ENCODE assay signal across 11 cellular contexts in the genomic region with DNA sequence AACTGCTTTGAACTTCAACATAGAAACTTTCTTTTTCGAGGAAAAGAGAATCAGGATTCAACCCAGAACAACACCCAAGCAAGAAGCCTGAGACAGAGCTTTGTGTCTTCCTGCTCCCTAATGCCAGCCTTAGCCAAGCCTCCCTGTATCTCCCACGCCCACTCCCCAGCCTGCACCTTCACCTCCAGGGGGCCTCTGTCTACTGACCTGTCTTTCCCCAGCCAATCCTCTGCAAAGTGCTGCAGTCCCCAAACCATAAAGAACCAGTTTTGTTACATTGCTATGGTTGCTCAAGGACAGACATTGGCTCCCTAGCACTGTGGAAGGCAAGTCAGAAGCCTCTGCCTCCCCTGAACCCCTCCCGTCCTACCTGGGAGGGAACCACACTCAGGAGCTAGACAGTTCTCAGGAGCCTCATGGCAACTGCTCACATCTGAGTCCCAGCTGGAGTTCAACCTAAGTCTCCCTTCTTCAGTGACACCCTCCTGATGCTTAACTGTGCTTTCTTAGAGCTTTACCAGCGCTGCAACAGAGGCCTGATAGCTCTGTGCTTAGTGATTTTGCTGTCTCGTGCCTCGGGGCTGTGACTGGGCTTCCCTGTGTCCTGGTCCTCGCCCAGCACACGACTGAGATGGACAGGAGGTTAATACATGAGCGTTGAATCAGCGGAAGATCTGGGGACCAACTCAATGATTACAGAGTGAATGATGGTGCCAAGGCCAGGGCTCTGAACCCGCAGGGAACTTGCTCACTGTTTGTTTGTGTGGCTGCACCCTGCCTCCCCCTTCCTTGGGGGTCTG.
DNase-seq lines count a peak whose midpoint lies in the region; TF ChIP-seq lines count a peak whose summit lies in the region.
"Had no signal": no experiment of that assay in that cellular context is flagged by ENCODE, and none has a peak within 500 bp of the region (broad histone marks: within the 10 kb centered on the region; RNA-seq: fewer than 3 reads in every experiment).

No MANE protein-coding gene starts in this region.

- H3K4me3 Mint-ChIP-seq in IgD-negative memory B cell (no peak overlapping the region), neural progenitor cell (no peak overlapping the region)
- H3K4me3 Mint-ChIP-seq in activated T-helper 2 cell treated with anti-CD3 and anti-CD28 coated beads, Interferon-gamma antibody, Interleukin-2, Interleukin-4, amounts not matched to agents 10 μg/mL and 5 μg/mL and 100 μg/mL, durations not matched to agents 14 hours and 24 hours and 36 hours (ENCODE audit: low read depth) = no peak overlapping the region

- no peak overlapping the region for H3K9ac ChIP-seq in neural progenitor cell

- H3K4me1 ChIP-seq in neural progenitor cell = peaks cover 7% of the 10 kb centered on the region

- H3K9me3 Mint-ChIP-seq in IgD-negative memory B cell (no peaks in the 10 kb centered on the region), neural progenitor cell (no peaks in the 10 kb centered on the region)
- no peaks in the 10 kb centered on the region for H3K9me3 Mint-ChIP-seq in activated T-helper 2 cell treated with anti-CD3 and anti-CD28 coated beads, Interferon-gamma antibody, Interleukin-2, Interleukin-4, amounts not matched to agents 10 μg/mL and 5 μg/mL and 100 μg/mL, durations not matched to agents 14 hours and 24 hours and 36 hours

- H3K4me3 ChIP-seq in neural progenitor cell = no peak overlapping the region

- no peaks in the 10 kb centered on the region for H3K9me3 ChIP-seq in neural progenitor cell (ENCODE audit: low read depth)

- no peak overlapping the region for H3K4me2 ChIP-seq in neural progenitor cell

- H3K79me2 ChIP-seq in neural progenitor cell (ENCODE audit: low read depth) = no peaks in the 10 kb centered on the region

- peak overlapping the region in 2 of 3 donors; percentile 6 to 59 for H3K27ac Mint-ChIP-seq in IgD-negative memory B cell
- H3K27ac Mint-ChIP-seq in activated T-helper 2 cell treated with anti-CD3 and anti-CD28 coated beads, Interferon-gamma antibody, Interleukin-2, Interleukin-4, amounts not matched to agents 10 μg/mL and 5 μg/mL and 100 μg/mL, durations not matched to agents 14 hours and 24 hours and 36 hours = peak overlapping the region; percentile 60
- peak overlapping the region; percentile 34 for H3K27ac Mint-ChIP-seq in neural progenitor cell

- intact Hi-C loops in activated T-helper 2 cell treated with anti-CD3 and anti-CD28 coated beads, Interferon-gamma antibody, Interleukin-2, Interleukin-4, amounts not matched to agents 10 μg/mL and 5 μg/mL and 100 μg/mL, durations not matched to agents 14 hours and 24 hours and 36 hours (cut with micrococcal nuclease) = no loop called here

- H3K27me3 Mint-ChIP-seq in IgD-negative memory B cell = no peaks in the 10 kb centered on the region
- H3K27me3 Mint-ChIP-seq in activated T-helper 2 cell treated with anti-CD3 and anti-CD28 coated beads, Interferon-gamma antibody, Interleukin-2, Interleukin-4, amounts not matched to agents 10 μg/mL and 5 μg/mL and 100 μg/mL, durations not matched to agents 14 hours and 24 hours and 36 hours (ENCODE audit: low read depth) = no peaks in the 10 kb centered on the region
- peaks cover 3% of the 10 kb centered on the region for H3K27me3 Mint-ChIP-seq in neural progenitor cell (ENCODE audit: insufficient read depth, low read depth)

- H2AFZ ChIP-seq in neural progenitor cell (replicated peaks) = no peak overlapping the region

- TF ChIP-seq CTCF in neural progenitor cell (IDR thresholded peaks at IDR 0.05) = peak; percentile 23

- H3K36me3 ChIP-seq in neural progenitor cell = no peaks in the 10 kb centered on the region

- H3K36me3 Mint-ChIP-seq in IgD-negative memory B cell (no peaks in the 10 kb centered on the region), neural progenitor cell (no peaks in the 10 kb centered on the region)
- no peaks in the 10 kb centered on the region for H3K36me3 Mint-ChIP-seq in activated T-helper 2 cell treated with anti-CD3 and anti-CD28 coated beads, Interferon-gamma antibody, Interleukin-2, Interleukin-4, amounts not matched to agents 10 μg/mL and 5 μg/mL and 100 μg/mL, durations not matched to agents 14 hours and 24 hours and 36 hours (ENCODE audit: low read depth)

- H4K20me1 ChIP-seq in neural progenitor cell (ENCODE audit: low read depth) = no peaks in the 10 kb centered on the region

- DNase-seq in SKM-1 treated with dmso at 0.1 percent for 144 hours (lab: John Stamatoyannopoulos, UW; ENCODE audit: unreplicated experiment) (peak; percentile 42), SKM-1 (lab: John Stamatoyannopoulos, UW; ENCODE audit: unreplicated experiment) (no peak), neural progenitor cell (ENCODE audit: low spot score) (peak; percentile 16), DMS153 (lab: John Stamatoyannopoulos, UW) (no peak)
- no peak for DNase-seq in activated T-helper 2 cell treated with anti-CD3 and anti-CD28 coated beads, Interferon-gamma antibody, Interleukin-2, Interleukin-4, amounts not matched to agents 10 μg/mL and 5 μg/mL and 100 μg/mL, durations not matched to agents 14 hours and 24 hours and 36 hours (ENCODE audit: low spot score)
- DNase-seq in stimulated activated CD4-positive, alpha-beta T cell treated with anti-CD3 and anti-CD28 coated beads, Interleukin-2, amount 100 ng/mL, for 48 hours = no peak
- no peak for DNase-seq in stimulated activated CD4-positive, alpha-beta T cell treated with anti-CD3 and anti-CD28 coated beads, Interleukin-4, amount 100 ng/mL, for 24 hours
- DNase-seq: kidney, NCI-H2171 treated with DMSO at 0.1 percent for 48 hours had no signal

- no peaks in the 10 kb centered on the region for H3F3A ChIP-seq in neural progenitor cell (ENCODE audit: low read depth)

- H3K27ac ChIP-seq in neural progenitor cell = no peak overlapping the region
- H3K27ac ChIP-seq: epithelial cell of prostate had no signal

- H3K4me1 Mint-ChIP-seq in IgD-negative memory B cell (peaks cover 34 to 42% (median 36%) of the 10 kb centered on the region in 3 donors), neural progenitor cell (peaks cover 6% of the 10 kb centered on the region)
- H3K4me1 Mint-ChIP-seq in activated T-helper 2 cell treated with anti-CD3 and anti-CD28 coated beads, Interferon-gamma antibody, Interleukin-2, Interleukin-4, amounts not matched to agents 10 μg/mL and 5 μg/mL and 100 μg/mL, durations not matched to agents 14 hours and 24 hours and 36 hours (ENCODE audit: low read depth) = peaks cover 57% of the 10 kb centered on the region

- H3K27me3 ChIP-seq in neural progenitor cell = no peaks in the 10 kb centered on the region

Comparison
In these comparisons a context has a peak if more than half of its experiments do, and no peak if none do; other contexts are left out.
1. DNase-seq: peak in SKM-1 treated with dmso at 0.1 percent for 144 hours (single experiment) and neural progenitor cell (single experiment); none in SKM-1 (single experiment), activated T-helper 2 cell treated with anti-CD3 and anti-CD28 coated beads, Interferon-gamma antibody, Interleukin-2, Interleukin-4, amounts not matched to agents 10 μg/mL and 5 μg/mL and 100 μg/mL, durations not matched to agents 14 hours and 24 hours and 36 hours (single experiment), stimulated activated CD4-positive, alpha-beta T cell treated with anti-CD3 and anti-CD28 coated beads, Interleukin-2, amount 100 ng/mL, for 48 hours (0 of 2), DMS153 (single experiment) and stimulated activated CD4-positive, alpha-beta T cell treated with anti-CD3 and anti-CD28 coated beads, Interleukin-4, amount 100 ng/mL, for 24 hours (single experiment).
2. Peak in every context shown above with its lines, with median percentiles within 50 percentile points of each other: H3K27ac Mint-ChIP-seq.